24 cellular contexts compared by ENCODE assay signal in the genomic region with DNA sequence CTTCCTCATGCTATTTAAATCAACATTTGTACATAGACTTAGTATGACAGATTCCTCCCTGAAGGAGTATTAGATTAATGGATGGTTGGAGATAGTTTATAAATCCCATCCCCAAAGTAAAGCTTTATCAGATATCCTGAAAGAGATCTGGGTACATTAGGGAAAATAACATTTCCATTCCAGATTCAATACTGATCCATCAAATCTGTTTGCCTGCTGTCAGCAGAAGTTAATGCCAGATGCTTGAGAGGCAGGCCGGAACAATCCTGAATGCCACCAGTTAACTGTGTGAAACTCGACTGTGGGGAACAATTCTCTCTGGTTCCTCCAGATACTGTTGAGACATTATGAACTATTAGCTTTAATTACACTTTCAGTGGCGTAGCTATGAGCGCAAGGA.
"Had no signal": no experiment of that assay in that cellular context is flagged by ENCODE, and none has a peak within 500 bp of the region (broad histone marks: within the 10 kb centered on the region; RNA-seq: fewer than 3 reads in every experiment).

No MANE protein-coding gene starts in this region.

- H3K27me3 ChIP-seq: esophagus muscularis mucosa, foreskin keratinocyte, transverse colon had no signal

- H3K9me3 Mint-ChIP-seq: activated CD4-positive, alpha-beta T cell treated with anti-CD3 and anti-CD28 coated beads, Interleukin-2, amount 10 ng/mL, durations not matched to agents 24 days and 14 days; activated naive CD8-positive, alpha-beta T cell treated with anti-CD3 and anti-CD28 coated beads, Interleukin-2, amount 10 ng/mL, durations not matched to agents 7 days and 5 days; activated T-cell treated with anti-CD3 and anti-CD28 coated beads, Interleukin-2, amount 50 U/mL, for 24 hours; T-helper 1 cell treated with Interleukin-12 subunit alpha and Interleukin-12 subunit beta and Interleukin-4 antibody, amounts not matched to agents 30 μg/mL and 1 μg/mL, for 36 hours had no signal

- H3K4me3 ChIP-seq: esophagus muscularis mucosa, left ventricle myocardium inferior, transverse colon had no signal

- ATAC-seq: activated CD4-positive, CD25-positive, alpha-beta regulatory T cell treated with anti-CD3 and anti-CD28 coated beads, Interleukin-2, amount 50 U/mL, for 24 hours; foreskin keratinocyte; naive thymus-derived CD4-positive, alpha-beta T cell; right cardiac atrium had no signal

- H3K27ac Mint-ChIP-seq: activated CD4-positive, alpha-beta memory T cell treated with anti-CD3 and anti-CD28 coated beads, Interleukin-2, amount 10 ng/mL, durations not matched to agents 7 days and 5 days; activated CD4-positive, alpha-beta T cell treated with anti-CD3 and anti-CD28 coated beads, Interleukin-2, amount 10 ng/mL, durations not matched to agents 24 days and 14 days; activated naive CD4-positive, alpha-beta T cell treated with anti-CD3 and anti-CD28 coated beads, Interleukin-2, amount 10 ng/mL, durations not matched to agents 7 days and 5 days; activated naive CD8-positive, alpha-beta T cell treated with anti-CD3 and anti-CD28 coated beads, Interleukin-2, amount 10 ng/mL, durations not matched to agents 7 days and 5 days; activated T-cell treated with anti-CD3 and anti-CD28 coated beads, Interleukin-2, amount 50 U/mL, for 24 hours; naive thymus-derived CD4-positive, alpha-beta T cell; T-helper 1 cell treated with Interleukin-12 subunit alpha and Interleukin-12 subunit beta and Interleukin-4 antibody, amounts not matched to agents 30 μg/mL and 1 μg/mL, for 36 hours had no signal

- H3K36me3 ChIP-seq: esophagus muscularis mucosa, left ventricle myocardium inferior, transverse colon had no signal

- H3K36me3 Mint-ChIP-seq: activated naive CD4-positive, alpha-beta T cell treated with anti-CD3 and anti-CD28 coated beads, Interleukin-2, amount 10 ng/mL, durations not matched to agents 7 days and 5 days; activated naive CD8-positive, alpha-beta T cell treated with anti-CD3 and anti-CD28 coated beads, Interleukin-2, amount 10 ng/mL, durations not matched to agents 7 days and 5 days; naive thymus-derived CD4-positive, alpha-beta T cell had no signal

- DNase-seq: activated CD4-positive, alpha-beta memory T cell treated with anti-CD3 and anti-CD28 coated beads, Interleukin-2, amount 10 ng/mL, durations not matched to agents 7 days and 5 days; activated CD4-positive, alpha-beta T cell treated with anti-CD3 and anti-CD28 coated beads, Interleukin-2, amount 10 ng/mL, durations not matched to agents 24 days and 14 days; activated CD8-positive, alpha-beta memory T cell treated with anti-CD3 and anti-CD28 coated beads, Interleukin-2, amount 50 U/mL, for 48 hours; activated gamma-delta T cell; activated naive CD4-positive, alpha-beta T cell treated with anti-CD3 and anti-CD28 coated beads, Interleukin-2, amount 10 ng/mL, durations not matched to agents 7 days and 5 days; activated naive CD8-positive, alpha-beta T cell treated with anti-CD3 and anti-CD28 coated beads, Interleukin-2, amount 10 ng/mL, durations not matched to agents 7 days and 5 days; activated T-cell treated with anti-CD3 and anti-CD28 coated beads, Interleukin-2, amount 50 U/mL, for 24 hours; amniotic stem cell; caudate nucleus; cortex of kidney; foreskin keratinocyte; left ventricle myocardium inferior; naive thymus-derived CD4-positive, alpha-beta T cell; nucleus accumbens; right cardiac atrium; stimulated activated CD4-positive, alpha-beta T cell treated with anti-CD3 and anti-CD28 coated beads, Interleukin-2, amount 100 ng/mL, for 48 hours; stimulated activated naive CD4-positive, alpha-beta T cell treated with Interleukin-2 at 50 U/mL for 16 hours; T-helper 9 cell; transverse colon had no signal

- H3K4me3 Mint-ChIP-seq: activated CD4-positive, alpha-beta memory T cell treated with anti-CD3 and anti-CD28 coated beads, Interleukin-2, amount 10 ng/mL, durations not matched to agents 7 days and 5 days; activated CD4-positive, alpha-beta T cell treated with anti-CD3 and anti-CD28 coated beads, Interleukin-2, amount 10 ng/mL, durations not matched to agents 24 days and 14 days; activated naive CD4-positive, alpha-beta T cell treated with anti-CD3 and anti-CD28 coated beads, Interleukin-2, amount 10 ng/mL, durations not matched to agents 7 days and 5 days; activated naive CD8-positive, alpha-beta T cell treated with anti-CD3 and anti-CD28 coated beads, Interleukin-2, amount 10 ng/mL, durations not matched to agents 7 days and 5 days; activated T-cell treated with anti-CD3 and anti-CD28 coated beads, Interleukin-2, amount 50 U/mL, for 24 hours; naive thymus-derived CD4-positive, alpha-beta T cell; neural crest cell; T-helper 1 cell treated with Interleukin-12 subunit alpha and Interleukin-12 subunit beta and Interleukin-4 antibody, amounts not matched to agents 30 μg/mL and 1 μg/mL, for 36 hours had no signal

- H3K9me3 ChIP-seq: left ventricle myocardium inferior, transverse colon had no signal

- H3K27me3 Mint-ChIP-seq: activated CD4-positive, alpha-beta memory T cell treated with anti-CD3 and anti-CD28 coated beads, Interleukin-2, amount 10 ng/mL, durations not matched to agents 7 days and 5 days; activated CD4-positive, alpha-beta T cell treated with anti-CD3 and anti-CD28 coated beads, Interleukin-2, amount 10 ng/mL, durations not matched to agents 24 days and 14 days; activated naive CD4-positive, alpha-beta T cell treated with anti-CD3 and anti-CD28 coated beads, Interleukin-2, amount 10 ng/mL, durations not matched to agents 7 days and 5 days; activated naive CD8-positive, alpha-beta T cell treated with anti-CD3 and anti-CD28 coated beads, Interleukin-2, amount 10 ng/mL, durations not matched to agents 7 days and 5 days; activated T-cell treated with anti-CD3 and anti-CD28 coated beads, Interleukin-2, amount 50 U/mL, for 24 hours; naive thymus-derived CD4-positive, alpha-beta T cell had no signal

- H3K4me1 Mint-ChIP-seq: activated CD4-positive, alpha-beta memory T cell treated with anti-CD3 and anti-CD28 coated beads, Interleukin-2, amount 10 ng/mL, durations not matched to agents 7 days and 5 days; activated CD4-positive, alpha-beta T cell treated with anti-CD3 and anti-CD28 coated beads, Interleukin-2, amount 10 ng/mL, durations not matched to agents 24 days and 14 days; activated naive CD4-positive, alpha-beta T cell treated with anti-CD3 and anti-CD28 coated beads, Interleukin-2, amount 10 ng/mL, durations not matched to agents 7 days and 5 days; activated naive CD8-positive, alpha-beta T cell treated with anti-CD3 and anti-CD28 coated beads, Interleukin-2, amount 10 ng/mL, durations not matched to agents 7 days and 5 days; naive thymus-derived CD4-positive, alpha-beta T cell; neural crest cell had no signal

- H3K4me1 ChIP-seq: esophagus muscularis mucosa, foreskin keratinocyte, left ventricle myocardium inferior, transverse colon had no signal

- H3K27ac ChIP-seq: esophagus muscularis mucosa, foreskin keratinocyte, left ventricle myocardium inferior, transverse colon, VCaP had no signal
